ENCODE assay signal across 11 cellular contexts in genomic region chr3:101852315-101852714, GRCh38. TPM values are rescaled to one million over a fixed set of nuclear protein-coding genes. Genes with fewer than 3 reads are reported as not detected.
DNase-seq lines count a peak whose midpoint lies in the region; ATAC-seq, FAIRE-seq and TF ChIP-seq lines count a peak whose summit lies in the region.
"Had no signal": no experiment of that assay in that cellular context is flagged by ENCODE, and none has a peak within 500 bp of the region (broad histone marks: within the 10 kb centered on the region; RNA-seq: fewer than 3 reads in every experiment).

No MANE protein-coding gene starts in this region.

- no peak overlapping the region for H2AK9ac ChIP-seq in IMR-90 (replicated peaks; ENCODE audit: low read depth, low read length, poor library complexity)

- no peaks in the 10 kb centered on the region for H3K27me3 ChIP-seq in IMR-90 (ENCODE audit: control insufficient read depth, insufficient read depth, low read length)
- H3K27me3 ChIP-seq: foreskin keratinocyte had no signal

- no peaks in the 10 kb centered on the region for H3K9me3 ChIP-seq in IMR-90 (ENCODE audit: control insufficient read depth, insufficient read depth, low read length)

- H3K14ac ChIP-seq in IMR-90 (replicated peaks; ENCODE audit: low read depth, low read length): peak overlapping the region; percentile 27; the same call in 1 of the 2 replicates

- no peak overlapping the region for H2BK15ac ChIP-seq in IMR-90 (ENCODE audit: low read depth, low read length)

- CTCF ChIA-PET in AG04449 (lab: Yijun Ruan, JAX): interaction anchor here (1.0 to 4.9 kb wide), 8 partner anchors 34 to 377 kb away, joined by 3 to 42 read pairs (median 4); no protein-coding TSS in a partner anchor
- CTCF ChIA-PET in IMR-90 (lab: Yijun Ruan, JAX): interaction anchor here (0.7 to 1.2 kb wide), 2 partner anchors 84 to 377 kb away, joined by 4 to 10 read pairs; no protein-coding TSS in a partner anchor

- peak overlapping the region; percentile 100; the same call in 1 of the 2 replicates for H3K9ac ChIP-seq in IMR-90 (ENCODE audit: low read depth, low read length)

- H3K4me1 ChIP-seq in IMR-90 (ENCODE audit: control insufficient read depth, insufficient read depth, low read length): peaks cover 15% of the 10 kb centered on the region

- no peak overlapping the region for H2AFZ ChIP-seq in IMR-90 (replicated peaks; ENCODE audit: low read length, poor library complexity)

- no peaks in the 10 kb centered on the region for H3K9me3 Mint-ChIP-seq in naive thymus-derived CD8-positive, alpha-beta T cell

- H3K27ac Mint-ChIP-seq in naive thymus-derived CD8-positive, alpha-beta T cell: peak overlapping the region; percentile 98 to 100 (median 99)

- no peak overlapping the region for H2BK120ac ChIP-seq in IMR-90 (ENCODE audit: low read depth, low read length)

- WGBS in IMR-90 (ENCODE audit: extremely low coverage in 2 of 2, insufficient read length in 1 of 2), 2 experiments: no CpG with 5 or more reads among the region's 2 CpGs

- peak; percentile 36; the same call in 1 of the 2 replicates for TF ChIP-seq POLR2A in IMR-90 (IDR thresholded peaks at IDR 0.05; ENCODE audit: low read depth, low read length)

- peaks cover 42 to 68% (median 45%) of the 10 kb centered on the region in 3 donors for H3K36me3 Mint-ChIP-seq in naive thymus-derived CD8-positive, alpha-beta T cell

- H3K18ac ChIP-seq in IMR-90 (ENCODE audit: low read depth, low read length): no peak overlapping the region

- no peak overlapping the region; the same call in 1 of the 2 replicates for H4K5ac ChIP-seq in IMR-90 (ENCODE audit: low read depth, low read length)

- peak; percentile 81 for FAIRE-seq in colon (lab: Jason Lieb, UNC)

- POLR2A ChIA-PET in AG04449 (lab: Yijun Ruan, JAX) (interaction anchor here (0.9 to 1.4 kb wide), 5 partner anchors 50 to 348 kb away, joined by 3 to 6 read pairs (median 4); no protein-coding TSS in a partner anchor), IMR-90 (lab: Charles Lee; ENCODE audit: unreplicated experiment) (no interaction called here)
- POLR2A ChIA-PET in naive thymus-derived CD8-positive, alpha-beta T cell (lab: Charles Lee): interaction anchor here (0.8 to 0.9 kb wide), 2 partner anchors 45 to 83 kb away, joined by 3 read pairs; no protein-coding TSS in a partner anchor

- in situ Hi-C loops in IMR-90 (cut with MboI; ENCODE audit: low sequenced_read_pairs): no loop called here

- H4K20me1 ChIP-seq in IMR-90 (ENCODE audit: insufficient read depth, low read length): peaks cover 63% of the 10 kb centered on the region

- dilution Hi-C loops in IMR-90 (cut with HindIII; ENCODE audit: low sequenced_read_pairs, unreplicated experiment): no loop called here

- H4K8ac ChIP-seq in IMR-90 (ENCODE audit: low read depth in 2 of 2, low read length in 2 of 2): no peak overlapping the region

- H2BK5ac ChIP-seq in IMR-90 (ENCODE audit: low read depth, low read length, poor library complexity, severe bottlenecking): peak overlapping the region; percentile 91

- peaks cover 35 to 65% (median 63%) of the 10 kb centered on the region in 4 donors for H3K4me1 Mint-ChIP-seq in naive thymus-derived CD8-positive, alpha-beta T cell

- H3K27ac ChIP-seq in IMR-90 (ENCODE audit: insufficient read depth, low read length): no peak overlapping the region

- BruUV-seq in IMR-90 (replicated peaks; lab: Mats Ljungman, UMichigan): no TSS peak

- H2AK5ac ChIP-seq in IMR-90 (ENCODE audit: low read depth, low read length): no peak overlapping the region

- peaks cover 26 to 52% of the 10 kb centered on the region in 2 experiments for H3K79me1 ChIP-seq in IMR-90 (ENCODE audit: low read depth in 1 of 2, low read length in 2 of 2)

- H3K56ac ChIP-seq in IMR-90 (ENCODE audit: extremely low read depth, insufficient read depth, low read length): no peak overlapping the region

- TF ChIP-seq CTCF in AG04449 (IDR thresholded peaks at IDR 0.05; ENCODE audit: insufficient read depth, low read length, missing control alignments): no peak
- TF ChIP-seq CTCF in IMR-90 (conservative IDR thresholded peaks at IDR 0.05; ENCODE audit: low read depth, low read length): no peak

- H4K91ac ChIP-seq in IMR-90 (ENCODE audit: insufficient read depth, low read depth, low read length): no peak overlapping the region

- H3K4me3 ChIP-seq in AG04449 (ENCODE audit: low read depth, low read length) (peak overlapping the region; percentile 79), IMR-90 (ENCODE audit: insufficient read depth, low read depth, low read length) (peak overlapping the region; percentile 96; the same call in 1 of the 2 replicates)

- no peak overlapping the region for H2BK20ac ChIP-seq in IMR-90 (ENCODE audit: low read depth, low read length)

- H3K4ac ChIP-seq in IMR-90 (ENCODE audit: low read depth, low read length): no peak overlapping the region

- peak overlapping the region; percentile 92; the same call in 1 of the 2 replicates for H3K4me2 ChIP-seq in IMR-90 (ENCODE audit: low read depth, low read length)

- peaks cover 46% of the 10 kb centered on the region for H3K36me3 ChIP-seq in IMR-90 (ENCODE audit: control insufficient read depth, insufficient read depth, low read length)

- no peak overlapping the region for H3K23ac ChIP-seq in IMR-90 (ENCODE audit: low read depth, low read length)

- DNase-seq in AG04449 (ENCODE audit: low read depth, low spot score) (no peak), IMR-90 (no peak), left lobe of liver (ENCODE audit: low spot score) (no peak)
- DNase-seq in naive thymus-derived CD8-positive, alpha-beta T cell: no peak
- DNase-seq in stimulated activated CD4-positive, alpha-beta T cell treated with anti-CD3 and anti-CD28 coated beads, Interleukin-4, amount 100 ng/mL, for 24 hours: no peak
- DNase-seq: EL, foreskin keratinocyte, NCI-H774 had no signal

- H3K9me1 ChIP-seq in IMR-90 (ENCODE audit: insufficient read depth, low read length): peaks cover 21% of the 10 kb centered on the region

- H3K4me3 Mint-ChIP-seq in naive thymus-derived CD8-positive, alpha-beta T cell: peak overlapping the region; percentile 88 to 100 (median 97)

- ATAC-seq in IMR-90 (ENCODE audit: low read depth) (no peak), left lobe of liver (no peak), HG03521 (IDR thresholded peaks at IDR 0.05; ENCODE audit: unreplicated experiment) (no peak), esophagus mucosa (no peak)
- no peak for ATAC-seq in naive thymus-derived CD8-positive, alpha-beta T cell
- ATAC-seq: foreskin keratinocyte had no signal

- TF ChIP-seq RAD21 in IMR-90 (IDR thresholded peaks at IDR 0.05; ENCODE audit: low read length): no peak

- H3K27me3 Mint-ChIP-seq in naive thymus-derived CD8-positive, alpha-beta T cell: no peaks in the 10 kb centered on the region

- intact Hi-C loops in IMR-90 (cut with micrococcal nuclease): loop anchor here (5.0 kb wide), 1 partner anchor 40 kb away; no protein-coding TSS in a partner anchor

TF ChIP-seq in IMR-90, 13 proteins besides CTCF, POLR2A, EP300 and RAD21:
- TF ChIP-seq NFE2L2 (IDR thresholded peaks at IDR 0.05; ENCODE audit: low read depth, low read length): no peak
- TF ChIP-seq, protein P1, sequence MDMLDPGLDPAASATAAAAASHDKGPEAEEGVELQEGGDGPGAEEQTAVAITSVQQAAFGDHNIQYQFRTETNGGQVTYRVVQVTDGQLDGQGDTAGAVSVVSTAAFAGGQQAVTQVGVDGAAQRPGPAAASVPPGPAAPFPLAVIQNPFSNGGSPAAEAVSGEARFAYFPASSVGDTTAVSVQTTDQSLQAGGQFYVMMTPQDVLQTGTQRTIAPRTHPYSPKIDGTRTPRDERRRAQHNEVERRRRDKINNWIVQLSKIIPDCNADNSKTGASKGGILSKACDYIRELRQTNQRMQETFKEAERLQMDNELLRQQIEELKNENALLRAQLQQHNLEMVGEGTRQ (IDR thresholded peaks at IDR 0.05; ENCODE audit: low read depth, low read length): no peak
- TF ChIP-seq RCOR1 (IDR thresholded peaks at IDR 0.05; ENCODE audit: insufficient replicate concordance, low read length): no peak
- no peak for TF ChIP-seq FOS (IDR thresholded peaks at IDR 0.05; ENCODE audit: low read depth, low read length)
- no peak for TF ChIP-seq CEBPB (IDR thresholded peaks at IDR 0.05; ENCODE audit: low read depth, low read length)
- no peak for TF ChIP-seq RFX5 (IDR thresholded peaks at IDR 0.05; ENCODE audit: low read depth, low read length)
- TF ChIP-seq MAFK (IDR thresholded peaks at IDR 0.05; ENCODE audit: low read depth, low read length): no peak
- no peak for TF ChIP-seq MAZ (IDR thresholded peaks at IDR 0.05; ENCODE audit: borderline replicate concordance, low read depth, low read length)
- TF ChIP-seq CHD1 (IDR thresholded peaks at IDR 0.05; ENCODE audit: low read depth, low read length): no peak
- TF ChIP-seq MXI1 (IDR thresholded peaks at IDR 0.05; ENCODE audit: borderline replicate concordance, low read depth, low read length): no peak
- TF ChIP-seq SMC3 (IDR thresholded peaks at IDR 0.05; ENCODE audit: low read depth, low read length): no peak
- no peak for TF ChIP-seq BHLHE40 (IDR thresholded peaks at IDR 0.05; ENCODE audit: low read depth, low read length)
- no peak for TF ChIP-seq ELK1 (IDR thresholded peaks at IDR 0.05; ENCODE audit: borderline replicate concordance, low read depth, low read length)

RNA-seq across cellular contexts. Expression of gene NFKBIZ, which starts 3.0 kb away (rescaled TPM):
- total RNA-seq in IMR-90 (2012; rRNA removed) (35.0 and 43.0 TPM in 2 replicates), left lobe of liver (29.7 TPM), esophagus mucosa (56.3 TPM)
- polyA plus RNA-seq in IMR-90 (2012; rRNA removed): 40.9 and 56.2 TPM in 2 replicates
- polyA plus RNA-seq in IMR-90 (2012; cell fraction: cytosol; rRNA removed): 42.6 and 52.3 TPM in 2 replicates
- polyA plus RNA-seq in IMR-90 (2012; cell fraction: nucleus; rRNA removed; ENCODE audit: low replicate concordance): 482 and 691 TPM in 2 replicates
- total RNA-seq in naive thymus-derived CD8-positive, alpha-beta T cell: 100 to 1,000 TPM; 148 to 151 TPM
- polyA plus RNA-seq in naive thymus-derived CD8-positive, alpha-beta T cell: 10 to 100 TPM in 2 of 3 donors, 1 to 10 TPM in 1; 9.3 to 23.6 (median 20.2) TPM
